ENCODE assay signal across 1 cellular context in genomic region chr13:101569807-101570206, GRCh38.
TF ChIP-seq lines count a peak whose summit lies in the region.

No MANE protein-coding gene starts in this region.

TF ChIP-seq in A549, 52 proteins besides CTCF, POLR2A, EP300 and RAD21 (continued from another document):
- no peak for TF ChIP-seq CBX8 (IDR thresholded peaks at IDR 0.05)
- TF ChIP-seq CHD4 (IDR thresholded peaks at IDR 0.05; ENCODE audit: borderline replicate concordance), result no peak
- no peak for TF ChIP-seq HOXB13 (CRISPR knock-in tag; IDR thresholded peaks at IDR 0.05; ENCODE audit: low read depth)
- TF ChIP-seq, protein P1, sequence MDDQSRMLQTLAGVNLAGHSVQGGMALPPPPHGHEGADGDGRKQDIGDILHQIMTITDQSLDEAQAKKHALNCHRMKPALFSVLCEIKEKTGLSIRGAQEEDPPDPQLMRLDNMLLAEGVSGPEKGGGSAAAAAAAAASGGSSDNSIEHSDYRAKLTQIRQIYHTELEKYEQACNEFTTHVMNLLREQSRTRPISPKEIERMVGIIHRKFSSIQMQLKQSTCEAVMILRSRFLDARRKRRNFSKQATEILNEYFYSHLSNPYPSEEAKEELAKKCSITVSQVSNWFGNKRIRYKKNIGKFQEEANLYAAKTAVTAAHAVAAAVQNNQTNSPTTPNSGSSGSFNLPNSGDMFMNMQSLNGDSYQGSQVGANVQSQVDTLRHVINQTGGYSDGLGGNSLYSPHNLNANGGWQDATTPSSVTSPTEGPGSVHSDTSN (IDR thresholded peaks at IDR 0.05), result no peak
- TF ChIP-seq, protein P2, sequence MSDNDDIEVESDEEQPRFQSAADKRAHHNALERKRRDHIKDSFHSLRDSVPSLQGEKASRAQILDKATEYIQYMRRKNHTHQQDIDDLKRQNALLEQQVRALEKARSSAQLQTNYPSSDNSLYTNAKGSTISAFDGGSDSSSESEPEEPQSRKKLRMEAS (IDR thresholded peaks at IDR 0.05), result no peak
